Comparison of ENCODE assay signal across 21 cellular contexts in genomic region chr17:77926967-77927366, GRCh38. TPM values are rescaled to one million over a fixed set of nuclear protein-coding genes. Genes with fewer than 3 reads are reported as not detected.
DNase-seq lines count a peak whose midpoint lies in the region; ATAC-seq, FAIRE-seq and TF ChIP-seq lines count a peak whose summit lies in the region.
"Had no signal": no experiment of that assay in that cellular context is flagged by ENCODE, and none has a peak within 500 bp of the region (broad histone marks: within the 10 kb centered on the region; RNA-seq: fewer than 3 reads in every experiment).

No MANE protein-coding gene starts in this region.

- TF ChIP-seq CTCF in HepG2 (CRISPR knock-in tag; IDR thresholded peaks at IDR 0.05) (no peak), right lobe of liver (IDR thresholded peaks at IDR 0.05) (no peak), glutamatergic neuron (IDR thresholded peaks at IDR 0.05; ENCODE audit: partially characterized antibody, unreplicated experiment) (no peak)

- CTCF ChIA-PET in HepG2 (lab: Yijun Ruan, JAX; ENCODE audit: low intra/inter-chr PET ratio, low total read pairs), result no interaction called here

- TF ChIP-seq EP300 in HepG2 (IDR thresholded peaks at IDR 0.05; ENCODE audit: low read depth in 2 of 2, low read length in 2 of 2) (no peak), HepG2 (CRISPR knock-in tag; IDR thresholded peaks at IDR 0.05; ENCODE audit: borderline replicate concordance) (no peak)

- no peak overlapping the region for H2AFZ ChIP-seq in HepG2 (ENCODE audit: low read length)

- in situ Hi-C loops in HepG2 (cut with HindIII; ENCODE audit: extremely low pct_ligation_motif_present, low pct_unique_long_range_greater_than_20kb), result no loop called here

- intact Hi-C loops in HepG2 (cut with micrococcal nuclease; ENCODE audit: unreplicated experiment), result no loop called here
- intact Hi-C loops in right lobe of liver (cut with DNase I), result no loop called here
- intact Hi-C loops in activated T-helper 1 cell treated with anti-CD3 and anti-CD28 coated beads, Interleukin-12 subunit alpha, Interleukin-12 subunit beta, Interleukin-2, Interleukin-4 antibody, amounts not matched to agents 30 ng/mL and 10 ng/mL and 1 ng/mL, durations not matched to agents 14 hours and 24 hours and 36 hours (cut with micrococcal nuclease), result no loop called here

- no TSS peak for BruUV-seq in HepG2 (replicated peaks; lab: Mats Ljungman, UMichigan)

- H3K4me1 Mint-ChIP-seq in activated T-helper 1 cell treated with anti-CD3 and anti-CD28 coated beads, Interleukin-12 subunit alpha, Interleukin-12 subunit beta, Interleukin-2, Interleukin-4 antibody, amounts not matched to agents 30 ng/mL and 10 ng/mL and 1 ng/mL, durations not matched to agents 14 hours and 24 hours and 36 hours (ENCODE audit: low read depth), result no peaks in the 10 kb centered on the region
- H3K4me1 Mint-ChIP-seq in glutamatergic neuron (ENCODE audit: low read depth, unreplicated experiment), result peaks cover 18% of the 10 kb centered on the region

- peaks cover 14 to 81% of the 10 kb centered on the region in 2 experiments; a peak in 4 of 5 replicates for H3K27me3 ChIP-seq in HepG2 (ENCODE audit: control insufficient read depth in 1 of 2, insufficient read depth in 2 of 2, low read length in 2 of 2)
- no peaks in the 10 kb centered on the region for H3K27me3 ChIP-seq in right lobe of liver

- no peaks in the 10 kb centered on the region for H3K36me3 Mint-ChIP-seq in activated T-helper 1 cell treated with anti-CD3 and anti-CD28 coated beads, Interleukin-12 subunit alpha, Interleukin-12 subunit beta, Interleukin-2, Interleukin-4 antibody, amounts not matched to agents 30 ng/mL and 10 ng/mL and 1 ng/mL, durations not matched to agents 14 hours and 24 hours and 36 hours (ENCODE audit: low read depth)
- no peaks in the 10 kb centered on the region for H3K36me3 Mint-ChIP-seq in glutamatergic neuron (ENCODE audit: unreplicated experiment)

- no peak overlapping the region for H3K4me3 ChIP-seq in HepG2 (replicated peaks in 1 of 3; ENCODE audit: insufficient read depth in 1 of 3, low read depth in 2 of 3, low read length in 3 of 3)
- H3K4me3 ChIP-seq in right lobe of liver, result no peak overlapping the region
- H3K4me3 ChIP-seq: HAP-1 had no signal

- H3K79me2 ChIP-seq in HepG2 (ENCODE audit: insufficient read depth, low read length), result no peaks in the 10 kb centered on the region

- peak overlapping the region; percentile 48 for H3K27ac Mint-ChIP-seq in activated T-helper 1 cell treated with anti-CD3 and anti-CD28 coated beads, Interleukin-12 subunit alpha, Interleukin-12 subunit beta, Interleukin-2, Interleukin-4 antibody, amounts not matched to agents 30 ng/mL and 10 ng/mL and 1 ng/mL, durations not matched to agents 14 hours and 24 hours and 36 hours
- peak overlapping the region; percentile 43 for H3K27ac Mint-ChIP-seq in glutamatergic neuron (ENCODE audit: unreplicated experiment)

- DNase-seq in HepG2 (ENCODE audit: low spot score) (no peak), right lobe of liver (no peak), glutamatergic neuron (no peak), urothelium cell line (ENCODE audit: low spot score) (no peak), NCI-H446 treated with DMSO at 0.1 percent for 48 hours (lab: John Stamatoyannopoulos, UW) (no peak), DMS79 (lab: John Stamatoyannopoulos, UW) (no peak)
- no peak for DNase-seq in activated T-helper 1 cell treated with anti-CD3 and anti-CD28 coated beads, Interleukin-12 subunit alpha, Interleukin-12 subunit beta, Interleukin-2, Interleukin-4 antibody, amounts not matched to agents 30 ng/mL and 10 ng/mL and 1 ng/mL, durations not matched to agents 14 hours and 24 hours and 36 hours (ENCODE audit: low spot score)
- DNase-seq: ACHN, MM.1S, NCI-H1092 treated with DMSO at 0.1 percent for 48 hours, NCI-H1694, NCI-H2081 treated with DMSO at 0.1 percent for 48 hours, NCI-H748 treated with DMSO at 0.1 percent for 48 hours, SW 1271 had no signal

- no peaks in the 10 kb centered on the region for H4K20me1 ChIP-seq in HepG2 (ENCODE audit: insufficient read depth, low read length)

- 0% methylated on average over 2 of the region's 2 CpGs for WGBS in HepG2 (ENCODE audit: low lambda C conversion rate)
- no CpG with 5 or more reads among the region's 2 CpGs for WGBS in right lobe of liver (ENCODE audit: insufficient coverage, low coverage, low lambda C conversion rate, missing lambda C conversion rate)

- H3K27ac ChIP-seq in HepG2 (ENCODE audit: extremely low read length, insufficient read depth, low read length) (no peak overlapping the region), right lobe of liver (no peak overlapping the region)
- H3K27ac ChIP-seq: C4-2B, HL-60 had no signal

- H3K27me3 Mint-ChIP-seq in activated T-helper 1 cell treated with anti-CD3 and anti-CD28 coated beads, Interleukin-12 subunit alpha, Interleukin-12 subunit beta, Interleukin-2, Interleukin-4 antibody, amounts not matched to agents 30 ng/mL and 10 ng/mL and 1 ng/mL, durations not matched to agents 14 hours and 24 hours and 36 hours (ENCODE audit: insufficient read depth), result peaks cover 13% of the 10 kb centered on the region
- H3K27me3 Mint-ChIP-seq in glutamatergic neuron (ENCODE audit: unreplicated experiment), result peaks cover 16% of the 10 kb centered on the region

- no peaks in the 10 kb centered on the region for H3K9me3 Mint-ChIP-seq in activated T-helper 1 cell treated with anti-CD3 and anti-CD28 coated beads, Interleukin-12 subunit alpha, Interleukin-12 subunit beta, Interleukin-2, Interleukin-4 antibody, amounts not matched to agents 30 ng/mL and 10 ng/mL and 1 ng/mL, durations not matched to agents 14 hours and 24 hours and 36 hours
- H3K9me3 Mint-ChIP-seq in glutamatergic neuron (ENCODE audit: unreplicated experiment), result peaks cover 7% of the 10 kb centered on the region

- H3K4me2 ChIP-seq in HepG2 (ENCODE audit: low read depth, low read length), result no peak overlapping the region

- ATAC-seq in HepG2 (no peak), right lobe of liver (no peak), GM18505 (IDR thresholded peaks at IDR 0.05; ENCODE audit: unreplicated experiment) (no peak)
- ATAC-seq: Right ventricle myocardium inferior had no signal

- no peaks in the 10 kb centered on the region for H3K36me3 ChIP-seq in HepG2 (replicated peaks in 1 of 2; ENCODE audit: control insufficient read depth in 1 of 2, insufficient read depth in 2 of 2, low read length in 2 of 2)
- H3K36me3 ChIP-seq in right lobe of liver, result no peaks in the 10 kb centered on the region
- H3K36me3 ChIP-seq: HAP-1 had no signal

- no peaks in the 10 kb centered on the region for H3K4me1 ChIP-seq in HepG2 (ENCODE audit: insufficient read depth, low read length)
- no peaks in the 10 kb centered on the region for H3K4me1 ChIP-seq in right lobe of liver
- H3K4me1 ChIP-seq: HAP-1 had no signal

- TF ChIP-seq POLR2A in HepG2 (IDR thresholded peaks at IDR 0.05; ENCODE audit: insufficient read depth in 1 of 2, low read depth in 2 of 2, low read length in 2 of 2) (no peak), right lobe of liver (IDR thresholded peaks at IDR 0.05) (no peak), GM18505 (IDR thresholded peaks at IDR 0.05; ENCODE audit: borderline replicate concordance, extremely low read depth, insufficient read depth, insufficient read length) (no peak)

- no peak overlapping the region for H3K9ac ChIP-seq in HepG2 (ENCODE audit: insufficient read depth, low read depth, low read length)

- no peaks in the 10 kb centered on the region for H3K9me3 ChIP-seq in HepG2 (ENCODE audit: low read length)
- H3K9me3 ChIP-seq in right lobe of liver, result no peaks in the 10 kb centered on the region
- H3K9me3 ChIP-seq: HAP-1 had no signal

- H3K4me3 Mint-ChIP-seq in activated T-helper 1 cell treated with anti-CD3 and anti-CD28 coated beads, Interleukin-12 subunit alpha, Interleukin-12 subunit beta, Interleukin-2, Interleukin-4 antibody, amounts not matched to agents 30 ng/mL and 10 ng/mL and 1 ng/mL, durations not matched to agents 14 hours and 24 hours and 36 hours, result no peak overlapping the region
- H3K4me3 Mint-ChIP-seq in glutamatergic neuron (ENCODE audit: unreplicated experiment), result no peak overlapping the region

- TF ChIP-seq RAD21 in HepG2 (CRISPR knock-in tag; IDR thresholded peaks at IDR 0.05), result no peak

- FAIRE-seq in HepG2 (lab: Jason Lieb, UNC) (no peak), urothelium cell line (lab: Jason Lieb, UNC) (peak; percentile 13)
- FAIRE-seq: HTR-8/SVneo, RCC 7860 had no signal

- POLR2A ChIA-PET in HepG2 (lab: Yijun Ruan, JAX), result no interaction called here

TF ChIP-seq in HepG2, 621 proteins besides CTCF, POLR2A, EP300 and RAD21 (continues in another document):
- TF ChIP-seq RFX1 (IDR thresholded peaks at IDR 0.05), result 0 out of 2 replicates have a peak, but pooled peaks have one; percentile 10

RNA-seq across cellular contexts. Expression of gene TNRC6C, which starts 31.5 kb away (rescaled TPM):
- total RNA-seq in HepG2 (2016; rRNA removed; fragmentation: Illumina TruSeq; extraction: Trizol) (4.7 and 4.9 TPM in 2 replicates), right lobe of liver (10 to 100 TPM in 1 of 6 experiments, 1 to 10 TPM in 5; 1.9 to 10.6 (median 7.7) TPM), glutamatergic neuron (ENCODE audit: unreplicated experiment) (64.7 TPM)
- total RNA-seq in HepG2 (2016; cell fraction: cytosol; rRNA removed; fragmentation: Illumina TruSeq; extraction: Trizol; ENCODE audit: low read depth), result 11.1 and 13.2 TPM in 2 replicates
- total RNA-seq in HepG2 (2016; cell fraction: insoluble cytoplasmic fraction; rRNA removed; fragmentation: Illumina TruSeq; extraction: Trizol), result 3.2 TPM in 2 replicates
- 2.2 and 2.9 TPM in 2 replicates for total RNA-seq in HepG2 (2016; cell fraction: membrane; rRNA removed; fragmentation: Illumina TruSeq; extraction: Trizol)
- total RNA-seq in HepG2 (2016; cell fraction: nucleus; rRNA removed; fragmentation: Illumina TruSeq; extraction: Trizol), result 7.0 and 9.7 TPM in 2 replicates
- 0.61 and 0.66 TPM in 2 replicates for polyA plus RNA-seq in HepG2 (2011; rRNA removed)
- 0.35 and 0.46 TPM in 2 replicates for polyA plus RNA-seq in HepG2 (2011; cell fraction: cytosol; rRNA removed)
- polyA plus RNA-seq in HepG2 (2011; cell fraction: nucleus; rRNA removed), result 3.4 and 4.2 TPM in 2 replicates
- polyA plus RNA-seq in HepG2 (2012), result 3.6 and 4.0 TPM in 2 replicates
- 0.14 and 0.17 TPM in 2 replicates for polyA plus RNA-seq in HepG2 (2016; cell fraction: cytosol; fragmentation: Illumina TruSeq; extraction: Trizol; ENCODE audit: low read depth)
- polyA plus RNA-seq in HepG2 (2016; cell fraction: insoluble cytoplasmic fraction; fragmentation: Illumina TruSeq; extraction: Trizol; ENCODE audit: low read depth), result 2.5 and 3.2 TPM in 2 replicates
- 0.18 and 0.30 TPM in 2 replicates for polyA plus RNA-seq in HepG2 (2016; cell fraction: membrane; fragmentation: Illumina TruSeq; extraction: Trizol; ENCODE audit: low read depth)
- polyA plus RNA-seq in HepG2 (2016; cell fraction: nucleus; fragmentation: Illumina TruSeq; extraction: Trizol; ENCODE audit: insufficient read depth, low read depth), result 10.3 and 10.4 TPM in 2 replicates
- polyA minus RNA-seq in HepG2 (2011; rRNA and poly(A)+ RNA removed; ENCODE audit: low replicate concordance), result 4.5 and 10.3 TPM in 2 replicates
- 2.3 and 2.8 TPM in 2 replicates for polyA minus RNA-seq in HepG2 (2011; cell fraction: cytosol; rRNA and poly(A)+ RNA removed)
- 6.7 and 7.3 TPM in 2 replicates for polyA minus RNA-seq in HepG2 (2011; cell fraction: nucleus; rRNA and poly(A)+ RNA removed)
- 15.5 and 19.6 TPM in 2 replicates for total RNA-seq in activated T-helper 1 cell treated with anti-CD3 and anti-CD28 coated beads, Interleukin-12 subunit alpha, Interleukin-12 subunit beta, Interleukin-2, Interleukin-4 antibody, amounts not matched to agents 30 ng/mL and 10 ng/mL and 1 ng/mL, durations not matched to agents 14 hours and 24 hours and 36 hours
